ENCODE assay signal across 11 cellular contexts in genomic region chr2:74708296-74708695, GRCh38.
"Had no signal": no experiment of that assay in that cellular context is flagged by ENCODE, and none has a peak within 500 bp of the region (broad histone marks: within the 10 kb centered on the region; RNA-seq: fewer than 3 reads in every experiment).

No MANE protein-coding gene starts in this region.

- H3K4me1 ChIP-seq: suprapubic skin had no signal

- H3K27me3 ChIP-seq: suprapubic skin had no signal

- H3K27ac ChIP-seq: dorsolateral prefrontal cortex, heart right ventricle, suprapubic skin had no signal

- H3K27ac Mint-ChIP-seq: activated naive CD8-positive, alpha-beta T cell treated with anti-CD3 and anti-CD28 coated beads, Interleukin-2, amount 50 U/mL, for 24 hours; activated T-helper 1 cell treated with anti-CD3 and anti-CD28 coated beads, Interleukin-12 subunit alpha, Interleukin-12 subunit beta, Interleukin-2, Interleukin-4 antibody, amounts not matched to agents 30 ng/mL and 10 ng/mL and 1 ng/mL, durations not matched to agents 14 hours and 24 hours and 36 hours had no signal

- H3K9me3 Mint-ChIP-seq: activated naive CD8-positive, alpha-beta T cell treated with anti-CD3 and anti-CD28 coated beads, Interleukin-2, amount 50 U/mL, for 24 hours; activated T-helper 1 cell treated with anti-CD3 and anti-CD28 coated beads, Interleukin-12 subunit alpha, Interleukin-12 subunit beta, Interleukin-2, Interleukin-4 antibody, amounts not matched to agents 30 ng/mL and 10 ng/mL and 1 ng/mL, durations not matched to agents 14 hours and 24 hours and 36 hours had no signal

- H3K36me3 ChIP-seq: heart right ventricle, suprapubic skin had no signal

- H3K27me3 Mint-ChIP-seq: activated naive CD8-positive, alpha-beta T cell treated with anti-CD3 and anti-CD28 coated beads, Interleukin-2, amount 50 U/mL, for 24 hours had no signal

- DNase-seq: activated CD4-positive, alpha-beta T cell treated with anti-CD3 and anti-CD28 coated beads for 1 hour; activated CD4-positive, alpha-beta T cell treated with anti-CD3 and anti-CD28 coated beads, Interleukin-2, amount 50 U/mL, for 48 hours; activated naive CD4-positive, alpha-beta T cell; activated naive CD8-positive, alpha-beta T cell treated with anti-CD3 and anti-CD28 coated beads, Interleukin-2, amount 50 U/mL, for 24 hours; dorsolateral prefrontal cortex; stimulated activated naive CD4-positive, alpha-beta T cell treated with Interleukin-2 at 50 U/mL for 16 hours; T-helper 9 cell had no signal

- H3K4me3 Mint-ChIP-seq: activated naive CD8-positive, alpha-beta T cell treated with anti-CD3 and anti-CD28 coated beads, Interleukin-2, amount 50 U/mL, for 24 hours; activated T-helper 1 cell treated with anti-CD3 and anti-CD28 coated beads, Interleukin-12 subunit alpha, Interleukin-12 subunit beta, Interleukin-2, Interleukin-4 antibody, amounts not matched to agents 30 ng/mL and 10 ng/mL and 1 ng/mL, durations not matched to agents 14 hours and 24 hours and 36 hours had no signal

- H3K4me1 Mint-ChIP-seq: activated naive CD8-positive, alpha-beta T cell treated with anti-CD3 and anti-CD28 coated beads, Interleukin-2, amount 50 U/mL, for 24 hours had no signal

- H3K4me3 ChIP-seq: dorsolateral prefrontal cortex, heart right ventricle, suprapubic skin had no signal

- H3K9me3 ChIP-seq: heart right ventricle, suprapubic skin had no signal

- ATAC-seq: activated naive CD8-positive, alpha-beta T cell treated with anti-CD3 and anti-CD28 coated beads, Interleukin-2, amount 50 U/mL, for 24 hours; sciatic nerve had no signal
